In genomic region chr22:19757985-19758895, GRCh38 we compare ENCODE assay signal across 1 cellular context.
A peak's percentile ranks its signal among the peaks of the same experiment; 100 is the strongest.
TF ChIP-seq lines count a peak whose summit lies in the region.

No MANE protein-coding gene starts in this region.

TF ChIP-seq in K562, 482 proteins besides CTCF, POLR2A, EP300 and RAD21 (continued from another document and continues in another):
- TF ChIP-seq MTF1 (CRISPR knock-in tag; IDR thresholded peaks at IDR 0.05; ENCODE audit: borderline replicate concordance) (no peak; the same call in 1 of the 2 replicates), PHTF2 (CRISPR knock-in tag; IDR thresholded peaks at IDR 0.05) (no peak), ZNF764 (CRISPR knock-in tag; IDR thresholded peaks at IDR 0.05; ENCODE audit: low read depth) (no peak), E2F4 (CRISPR knock-in tag; IDR thresholded peaks at IDR 0.05; ENCODE audit: low read depth) (no peak), ZNF444 (CRISPR knock-in tag; IDR thresholded peaks at IDR 0.05) (no peak), ZNF354B (CRISPR knock-in tag; IDR thresholded peaks at IDR 0.05) (no peak), SP1 (CRISPR knock-in tag; IDR thresholded peaks at IDR 0.05) (no peak), MBD2 (IDR thresholded peaks at IDR 0.05; ENCODE audit: borderline replicate concordance, low read depth) (0 out of 2 replicates have a peak, but pooled peaks have one; percentile 15), FOXA1 (IDR thresholded peaks at IDR 0.05; ENCODE audit: borderline replicate concordance) (no peak), MXD1 (CRISPR knock-in tag; IDR thresholded peaks at IDR 0.05; ENCODE audit: borderline replicate concordance, poor library complexity, severe bottlenecking) (no peak), ETV5 (CRISPR knock-in tag; IDR thresholded peaks at IDR 0.05; ENCODE audit: low read depth) (no peak), BCOR (IDR thresholded peaks at IDR 0.05) (no peak), CTBP1 (IDR thresholded peaks at IDR 0.05; ENCODE audit: borderline replicate concordance) (no peak), HIVEP1 (CRISPR knock-in tag; IDR thresholded peaks at IDR 0.05) (0 out of 2 replicates have a peak, but pooled peaks have one; percentile 10), ZNF384 (IDR thresholded peaks at IDR 0.05; ENCODE audit: low read depth, low read length) (no peak), NCOA1 (IDR thresholded peaks at IDR 0.05; ENCODE audit: low read depth) (no peak), PREB (CRISPR knock-in tag; IDR thresholded peaks at IDR 0.05) (no peak), CBFA2T3 (IDR thresholded peaks at IDR 0.05) (no peak), ZNF277 (CRISPR knock-in tag; IDR thresholded peaks at IDR 0.05; ENCODE audit: borderline replicate concordance) (no peak), KAT7 (CRISPR knock-in tag; IDR thresholded peaks at IDR 0.05; ENCODE audit: borderline replicate concordance) (no peak), ZNF609 (CRISPR knock-in tag; IDR thresholded peaks at IDR 0.05; ENCODE audit: borderline replicate concordance) (no peak), HDGF (IDR thresholded peaks at IDR 0.05) (no peak), ZNF639 (CRISPR knock-in tag; conservative IDR thresholded peaks at IDR 0.05 in 1 of 2, IDR thresholded peaks at IDR 0.05 in 1 of 2) (0 out of 4 replicates have a peak, but pooled peaks of 1 of the 2 experiments have one; percentile 4), PRMT5 (CRISPR knock-in tag; IDR thresholded peaks at IDR 0.05) (0 out of 2 replicates have a peak, but pooled peaks have one; percentile 40), RBM14 (IDR thresholded peaks at IDR 0.05; ENCODE audit: borderline replicate concordance, insufficient read depth, low read depth, low read length) (peak; percentile 96; the same call in 1 of the 2 replicates), STAG1 (CRISPR knock-in tag; IDR thresholded peaks at IDR 0.05; ENCODE audit: borderline replicate concordance) (no peak), ZNF184 (CRISPR knock-in tag; IDR thresholded peaks at IDR 0.05) (no peak), HMGN3 (IDR thresholded peaks at IDR 0.05; ENCODE audit: borderline replicate concordance, extremely low read depth, insufficient read length, low read depth, low read length) (peak; percentile 13), HDAC8 (tag; IDR thresholded peaks at IDR 0.05) (no peak), SIRT6 (IDR thresholded peaks at IDR 0.05; ENCODE audit: low read depth, low read length) (no peak), GABPB2 (CRISPR knock-in tag; conservative IDR thresholded peaks at IDR 0.05) (no peak), NELFE (IDR thresholded peaks at IDR 0.05; ENCODE audit: insufficient read depth, insufficient read length) (no peak), ZBTB26 (CRISPR knock-in tag; IDR thresholded peaks at IDR 0.05) (no peak), POLR3A (IDR thresholded peaks at IDR 0.05; ENCODE audit: borderline replicate concordance, extremely low read depth, insufficient read depth, insufficient read length) (no peak), TFAP4 (CRISPR knock-in tag; IDR thresholded peaks at IDR 0.05; ENCODE audit: borderline replicate concordance) (no peak), PYGO2 (tag; IDR thresholded peaks at IDR 0.05) (no peak), ARHGAP35 (IDR thresholded peaks at IDR 0.05; ENCODE audit: partially characterized antibody) (no peak), RUNX1 (IDR thresholded peaks at IDR 0.05; ENCODE audit: low read depth) (no peak), ZNF263 (CRISPR knock-in tag; IDR thresholded peaks at IDR 0.05; ENCODE audit: borderline replicate concordance) (no peak), ZC3H8 (IDR thresholded peaks at IDR 0.05) (no peak), E2F5 (CRISPR knock-in tag; IDR thresholded peaks at IDR 0.05) (no peak), GTF2A2 (tag; IDR thresholded peaks at IDR 0.05) (no peak), ZNF316 (IDR thresholded peaks at IDR 0.05) (no peak), E2F8 (IDR thresholded peaks at IDR 0.05; ENCODE audit: low read depth, partially characterized antibody) (no peak), NBN (IDR thresholded peaks at IDR 0.05; ENCODE audit: low read depth) (no peak), CEBPZ (IDR thresholded peaks at IDR 0.05; ENCODE audit: borderline replicate concordance, low read depth, low read length) (no peak)
